In the genomic region with DNA sequence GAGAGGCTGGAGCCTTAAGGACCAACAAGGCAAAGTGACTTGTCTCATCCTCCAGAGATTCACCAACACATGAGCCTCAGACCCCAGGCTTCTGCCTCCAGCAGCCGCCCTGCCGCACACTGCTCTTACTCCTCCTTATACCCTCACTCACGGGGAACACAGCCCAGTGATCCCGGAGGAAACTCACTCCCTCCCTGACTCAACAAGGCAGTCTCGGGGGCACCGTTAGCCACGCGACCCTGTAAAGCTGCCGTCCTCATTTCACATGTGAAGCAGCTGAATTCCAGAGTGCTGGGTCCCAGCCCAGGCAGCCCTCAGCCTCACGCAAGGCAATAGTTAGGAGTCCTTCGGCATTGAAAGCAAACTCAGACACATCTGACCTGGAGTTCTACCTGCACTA, we compare ENCODE assay signal across 18 cellular contexts.
DNase-seq lines count a peak whose midpoint lies in the region; ATAC-seq, FAIRE-seq and TF ChIP-seq lines count a peak whose summit lies in the region.
"Had no signal": no experiment of that assay in that cellular context is flagged by ENCODE, and none has a peak within 500 bp of the region (broad histone marks: within the 10 kb centered on the region; RNA-seq: fewer than 3 reads in every experiment).

No MANE protein-coding gene starts in this region.

- no peak for ATAC-seq in T-helper 17 cell
- ATAC-seq in stimulated activated naive CD8-positive, alpha-beta T cell treated with anti-CD3 and anti-CD28 coated beads, Interleukin-15, Interleukin-2, amounts not matched to agents 100 U/mL and 50 U/mL, for 24 hours = no peak
- ATAC-seq: HepG2 had no signal

- H3K4me1 ChIP-seq in kidney (ENCODE audit: control insufficient read depth in 1 of 2, insufficient read depth in 1 of 2, low read depth in 1 of 2, low read length in 2 of 2) (no peaks in the 10 kb centered on the region), neuronal stem cell (ENCODE audit: control insufficient read depth in 2 of 2, insufficient read depth in 1 of 2, low read depth in 1 of 2, low read length in 2 of 2) (peaks cover 0 to 2% of the 10 kb centered on the region in 2 donors), spleen (peaks cover 0 to 25% (median 10%) of the 10 kb centered on the region in 6 donors)

- FAIRE-seq in kidney (lab: Jason Lieb, UNC) = no peak
- FAIRE-seq: A204.1, HepG2 had no signal

- TF ChIP-seq POLR2A in spleen (IDR thresholded peaks at IDR 0.05) = no peak

- H3K4me3 ChIP-seq in kidney (ENCODE audit: low read length in 2 of 2) = no peak overlapping the region
- H3K4me3 ChIP-seq in neuronal stem cell (ENCODE audit: low read length in 2 of 2) = no peak overlapping the region
- no peak overlapping the region for H3K4me3 ChIP-seq in spleen

- no peak overlapping the region for H2BK12ac ChIP-seq in neuronal stem cell (ENCODE audit: low read length)

- DNase-seq in T-helper 17 cell (no peak), kidney (peak; percentile 54), neuronal stem cell (ENCODE audit: low spot score) (no peak), spleen (no peak), head of caudate nucleus (no peak), DMS53 (lab: John Stamatoyannopoulos, UW) (no peak)
- no peak for DNase-seq in stimulated activated naive CD8-positive, alpha-beta T cell treated with anti-CD3 and anti-CD28 coated beads, Interleukin-15, Interleukin-2, amounts not matched to agents 100 U/mL and 50 U/mL, for 24 hours
- no peak for DNase-seq in stimulated activated CD8-positive, alpha-beta memory T cell treated with anti-CD3 and anti-CD28 coated beads, Interleukin-4, amount 100 ng/mL, for 48 hours
- DNase-seq: ACHN, BE2C, DMS153, GF-D8, GOT3, H9 had no signal

- no peaks in the 10 kb centered on the region for H3K79me1 ChIP-seq in neuronal stem cell (ENCODE audit: low read depth, low read length)

- no peak overlapping the region for H4K91ac ChIP-seq in neuronal stem cell (ENCODE audit: low read depth, low read length, poor library complexity)

- H2BK15ac ChIP-seq in neuronal stem cell (ENCODE audit: low read length) = no peak overlapping the region

- H3K23ac ChIP-seq in neuronal stem cell (ENCODE audit: low read depth, low read length, poor library complexity) = no peak overlapping the region

- no peak overlapping the region for H3K4me3 Mint-ChIP-seq in T-helper 17 cell
- H3K4me3 Mint-ChIP-seq: CD14-positive monocyte; CD4-positive, alpha-beta memory T cell; H9 had no signal

- no peaks in the 10 kb centered on the region for H3K27me3 Mint-ChIP-seq in T-helper 17 cell

- H3K27ac ChIP-seq in kidney (ENCODE audit: low read depth in 2 of 2, low read length in 2 of 2) (no peak overlapping the region), neuronal stem cell (replicated peaks; ENCODE audit: low read length) (no peak overlapping the region), spleen (peak overlapping the region in 5 of 8 donors; percentile 60 to 76 (median 69))

- no peak for TF ChIP-seq CTCF in kidney (IDR thresholded peaks at IDR 0.05; ENCODE audit: borderline replicate concordance, extremely low read depth, insufficient read depth)
- TF ChIP-seq CTCF in spleen (IDR thresholded peaks at IDR 0.05 in 8 of 11, conservative IDR thresholded peaks at IDR 0.05 in 3 of 11) = no peak

- H3K27me3 ChIP-seq in neuronal stem cell (ENCODE audit: control insufficient read depth in 3 of 3, insufficient read depth in 3 of 3, low read depth in 1 of 3, low read length in 3 of 3) = peaks cover 0 to 6% (median 0%) of the 10 kb centered on the region in 3 experiments
- peaks cover 0 to 6% (median 0%) of the 10 kb centered on the region in 7 donors for H3K27me3 ChIP-seq in spleen (replicated peaks in 1 of 7)
- H3K27me3 ChIP-seq: BE2C had no signal

- H3K18ac ChIP-seq in neuronal stem cell (ENCODE audit: low read length) = peak overlapping the region; percentile 5

- H2AK5ac ChIP-seq in neuronal stem cell (ENCODE audit: low read depth, low read length) = no peak overlapping the region

- H3K36me3 ChIP-seq in kidney (ENCODE audit: control insufficient read depth in 1 of 2, insufficient read depth in 2 of 2, low read length in 2 of 2) (no peaks in the 10 kb centered on the region), neuronal stem cell (replicated peaks in 1 of 2; ENCODE audit: control insufficient read depth in 2 of 2, insufficient read depth in 2 of 2, low read length in 2 of 2) (no peaks in the 10 kb centered on the region), spleen (peaks cover 0 to 7% (median 0%) of the 10 kb centered on the region in 6 donors)
- H3K36me3 ChIP-seq: BE2C had no signal

- no peak overlapping the region for H3K4me2 ChIP-seq in neuronal stem cell (ENCODE audit: insufficient read depth, low read length, poor library complexity, severe bottlenecking)

- H3K4me1 Mint-ChIP-seq in T-helper 17 cell = peaks cover 25% of the 10 kb centered on the region
- H3K4me1 Mint-ChIP-seq: CD14-positive monocyte had no signal

- H3K9ac ChIP-seq in kidney (ENCODE audit: low read length in 2 of 2) (no peak overlapping the region), neuronal stem cell (ENCODE audit: low read depth, low read length, poor library complexity) (no peak overlapping the region)

- intact Hi-C loops in kidney (cut with DNase I) = no loop called here
- intact Hi-C loops in spleen (cut with DNase I; ENCODE audit: low total_unique reads) = loop anchor here (10.0 kb wide), 1 partner anchor 828 kb away; no protein-coding TSS in a partner anchor
- intact Hi-C loops in head of caudate nucleus (cut with DNase I) = loop anchor here (10.0 kb wide), 1 partner anchor 688 kb away; no protein-coding TSS in a partner anchor

- no peak overlapping the region for H2BK5ac ChIP-seq in neuronal stem cell (ENCODE audit: low read length)

- H3K9me3 ChIP-seq in T-helper 17 cell (ENCODE audit: control insufficient read depth, low read length, poor library complexity, severe bottlenecking) = no peaks in the 10 kb centered on the region
- H3K9me3 ChIP-seq in kidney (ENCODE audit: control insufficient read depth in 1 of 2, low read length in 2 of 2) = no peaks in the 10 kb centered on the region
- H3K9me3 ChIP-seq in neuronal stem cell (replicated peaks in 1 of 2; ENCODE audit: control insufficient read depth in 2 of 2, insufficient read depth in 1 of 2, low read depth in 1 of 2, low read length in 2 of 2) = no peaks in the 10 kb centered on the region
- H3K9me3 ChIP-seq in spleen = no peaks in the 10 kb centered on the region
- H3K9me3 ChIP-seq: BE2C had no signal

- no peak overlapping the region for H2BK120ac ChIP-seq in neuronal stem cell (ENCODE audit: low read depth, low read length)

- H3K27ac Mint-ChIP-seq in T-helper 17 cell = peak overlapping the region; percentile 79
- H3K27ac Mint-ChIP-seq: CD14-positive monocyte had no signal

- peak overlapping the region; percentile 58 for H3K14ac ChIP-seq in neuronal stem cell (ENCODE audit: low read length)

- H4K8ac ChIP-seq in neuronal stem cell (ENCODE audit: low read depth, low read length) = no peak overlapping the region

- H3K4ac ChIP-seq in neuronal stem cell (ENCODE audit: low read length) = peak overlapping the region; percentile 54

- H3K36me3 Mint-ChIP-seq in T-helper 17 cell (ENCODE audit: low read depth) = peaks cover 2% of the 10 kb centered on the region
- H3K36me3 Mint-ChIP-seq: CD14-positive monocyte; CD4-positive, alpha-beta memory T cell had no signal

- WGBS in neuronal stem cell (ENCODE audit: extremely low coverage in 2 of 2, insufficient read length in 2 of 2, insufficient replicate concordance in 1 of 2), 2 donors = no CpG with 5 or more reads among the region's 11 CpGs
- 85 to 94% (median 88%) methylated on average over 11 of the region's 11 CpGs for WGBS in spleen, 5 donors

- H2AFZ ChIP-seq in neuronal stem cell (ENCODE audit: low read length) = no peak overlapping the region

Comparison
In these comparisons a context has a peak if more than half of its experiments do, and no peak if none do; other contexts are left out.
1. H3K27ac ChIP-seq: peak in spleen (5 of 8); none in kidney (0 of 2) and neuronal stem cell (single experiment).